12 cellular contexts compared by ENCODE assay signal in the genomic region with DNA sequence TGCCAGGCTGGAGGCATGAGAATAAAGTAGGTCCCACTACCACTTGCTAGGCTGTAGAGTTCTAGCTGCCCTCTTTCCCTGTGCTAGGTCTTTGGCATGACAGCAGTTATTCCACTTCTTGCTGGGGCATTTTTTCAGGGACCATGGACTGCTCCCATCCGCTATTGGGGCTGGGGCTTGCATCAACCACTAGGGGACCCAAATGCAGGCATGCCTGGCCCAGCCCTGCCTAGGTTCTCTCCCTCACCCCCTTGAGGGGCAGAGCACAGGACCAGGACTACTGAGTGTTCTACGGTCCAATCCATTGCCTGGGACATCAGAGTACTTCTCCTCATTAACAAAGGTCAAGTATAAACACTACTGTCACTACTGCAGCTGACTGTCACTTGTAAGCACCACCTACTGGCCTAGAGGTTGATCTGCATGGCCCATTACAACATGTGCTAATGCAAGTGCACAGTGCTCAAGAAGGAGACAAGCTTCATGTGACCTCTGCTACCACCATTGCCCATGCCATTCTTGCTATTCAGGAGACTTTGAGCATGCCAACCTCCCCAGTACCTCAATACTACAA.
A peak's percentile ranks its signal among the peaks of the same experiment; 100 is the strongest.
DNase-seq lines count a peak whose midpoint lies in the region; ATAC-seq and TF ChIP-seq lines count a peak whose summit lies in the region.
"Had no signal": no experiment of that assay in that cellular context is flagged by ENCODE, and none has a peak within 500 bp of the region (broad histone marks: within the 10 kb centered on the region; RNA-seq: fewer than 3 reads in every experiment).

No MANE protein-coding gene starts in this region.

- TF ChIP-seq CTCF in Loucy (conservative IDR thresholded peaks at IDR 0.05; ENCODE audit: low read length) = peak; percentile 58

- no peak overlapping the region for H3K9ac ChIP-seq in Loucy (ENCODE audit: low read depth, low read length, poor library complexity, severe bottlenecking)

- H3K9me3 ChIP-seq in Loucy (ENCODE audit: insufficient read depth, low read depth, low read length) = peaks cover 7% of the 10 kb centered on the region

- no peaks in the 10 kb centered on the region for H4K20me1 ChIP-seq in Loucy (ENCODE audit: insufficient read depth, low read length, poor library complexity, severe bottlenecking)

- no peaks in the 10 kb centered on the region for H3K36me3 ChIP-seq in Loucy (ENCODE audit: insufficient read depth, low read length)

- H2AFZ ChIP-seq in Loucy (ENCODE audit: low read length) = no peak overlapping the region

- H3K9me2 ChIP-seq in Loucy (replicated peaks; ENCODE audit: low read depth, low read length) = no peaks in the 10 kb centered on the region

- H3K4me1 ChIP-seq in Loucy (ENCODE audit: insufficient read depth, low read length, poor library complexity, severe bottlenecking) = no peaks in the 10 kb centered on the region

- no peaks in the 10 kb centered on the region for H3K79me2 ChIP-seq in Loucy (ENCODE audit: insufficient read depth, low read length)

- DNase-seq in AML-193 (lab: John Stamatoyannopoulos, UW) (peak; percentile 12 to 23), erythroblast (lab: John Stamatoyannopoulos, UW) (peak; percentile 19 to 24), islet precursor cell (no peak), NCI-H510A (lab: John Stamatoyannopoulos, UW) (no peak)
- no peak for DNase-seq in activated naive CD4-positive, alpha-beta T cell treated with anti-CD3 and anti-CD28 coated beads, Interleukin-2, amount 50 U/mL, for 16 hours
- DNase-seq: anterior cingulate cortex; effector CD8-positive, alpha-beta T cell; NCI-H2081 treated with DMSO at 0.1 percent for 48 hours; RPMI8226 had no signal

- H3F3A ChIP-seq in Loucy (ENCODE audit: low read depth) = no peaks in the 10 kb centered on the region

- no peak overlapping the region for H3K4me3 ChIP-seq in Loucy (ENCODE audit: low read length, poor library complexity, severe bottlenecking)

- peak; percentile 73 for ATAC-seq in GM21367 (IDR thresholded peaks at IDR 0.05; ENCODE audit: unreplicated experiment)
- ATAC-seq in GM18870 (IDR thresholded peaks at IDR 0.05; ENCODE audit: unreplicated experiment) = no peak

- no peak for TF ChIP-seq POLR2A in erythroblast (IDR thresholded peaks at IDR 0.05; ENCODE audit: low read length)

- no peaks in the 10 kb centered on the region for H3K27me3 ChIP-seq in Loucy (ENCODE audit: insufficient read depth, low read length, poor library complexity, severe bottlenecking)

- H3K4me2 ChIP-seq in Loucy (ENCODE audit: low read depth, low read length, poor library complexity, severe bottlenecking) = no peak overlapping the region

Comparison
In these comparisons a context has a peak if more than half of its experiments do, and no peak if none do; other contexts are left out.
1. DNase-seq: peak in AML-193 (2 of 2) and erythroblast (2 of 2); none in islet precursor cell (single experiment), NCI-H510A (single experiment) and activated naive CD4-positive, alpha-beta T cell treated with anti-CD3 and anti-CD28 coated beads, Interleukin-2, amount 50 U/mL, for 16 hours (single experiment).